14 cellular contexts compared by ENCODE assay signal in the genomic region with DNA sequence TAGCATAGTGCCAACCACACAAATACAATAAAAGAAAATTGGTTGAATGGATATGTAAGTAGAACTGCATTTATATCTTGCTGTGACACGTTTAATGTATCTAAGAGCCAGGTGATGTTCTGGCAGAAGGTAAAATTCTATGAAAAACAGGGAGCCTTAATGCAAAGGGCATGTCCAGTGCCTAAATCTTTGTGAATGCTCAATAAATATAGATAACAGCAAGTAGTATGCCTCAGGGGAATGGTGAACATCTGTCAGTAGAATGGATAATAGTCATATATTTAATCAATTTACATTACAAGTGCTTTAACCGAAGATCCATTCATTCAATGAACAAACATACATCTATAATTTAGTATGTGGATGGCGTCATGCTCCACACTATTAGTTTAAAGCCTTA. TPM values are rescaled to one million over a fixed set of nuclear protein-coding genes. Genes with fewer than 3 reads are reported as not detected.
DNase-seq lines count a peak whose midpoint lies in the region; ATAC-seq and TF ChIP-seq lines count a peak whose summit lies in the region.
"Had no signal": no experiment of that assay in that cellular context is flagged by ENCODE, and none has a peak within 500 bp of the region (broad histone marks: within the 10 kb centered on the region; RNA-seq: fewer than 3 reads in every experiment).

No MANE protein-coding gene starts in this region.

- no peaks in the 10 kb centered on the region for H3K27me3 ChIP-seq in BE2C

- H3K9me3 ChIP-seq in BE2C = no peaks in the 10 kb centered on the region
- H3K9me3 ChIP-seq: A549 had no signal

- DNase-seq in BE2C (no peak), NCI-H1105 (lab: John Stamatoyannopoulos, UW) (peak; percentile 71), NCI-H2081 (lab: John Stamatoyannopoulos, UW) (peak; percentile 91 to 98), NCI-H748 treated with DMSO at 0.1 percent for 48 hours (lab: John Stamatoyannopoulos, UW) (peak; percentile 91), NOMO-1 treated with dmso at 0.1 percent for 144 hours (lab: John Stamatoyannopoulos, UW; ENCODE audit: unreplicated experiment) (no peak)
- DNase-seq: DMS53, KG1, NCI-H2107, SHP77 treated with DMSO at 0.1 percent for 48 hours had no signal

- no peak for ATAC-seq in activated CD4-positive, CD25-positive, alpha-beta regulatory T cell treated with anti-CD3 and anti-CD28 coated beads, Interleukin-2, amount 50 U/mL, for 24 hours
- no peak for ATAC-seq in HG02938 (IDR thresholded peaks at IDR 0.05; ENCODE audit: unreplicated experiment)
- ATAC-seq in HG03457 (IDR thresholded peaks at IDR 0.05; ENCODE audit: unreplicated experiment) = no peak
- ATAC-seq: A549, HepG2 had no signal

- TF ChIP-seq CTCF in BE2C (IDR thresholded peaks at IDR 0.05; ENCODE audit: low read depth, low read length) = no peak

- 0 out of 2 replicates have a peak overlapping the region, but pooled peaks have one; percentile 4 for H3K4me3 ChIP-seq in BE2C (ENCODE audit: low read depth, low read length)
- H3K4me3 ChIP-seq: A549 had no signal

- H3K4me1 ChIP-seq in BE2C = peaks cover 33% of the 10 kb centered on the region
- H3K4me1 ChIP-seq: A549 had no signal

- no peaks in the 10 kb centered on the region for H3K36me3 ChIP-seq in BE2C

RNA-seq across cellular contexts. Expression of a gene that starts 43.7 kb away (rescaled TPM):
- polyA plus RNA-seq in BE2C (2012; ENCODE audit: insufficient read depth, insufficient read length, low read depth) = 1.6 TPM
- polyA plus RNA-seq: HepG2 had no signal

Comparison
In these comparisons a context has a peak if more than half of its experiments do, and no peak if none do; other contexts are left out.
1. DNase-seq: peak in NCI-H1105 (single experiment), NCI-H2081 (2 of 2) and NCI-H748 treated with DMSO at 0.1 percent for 48 hours (single experiment); none in BE2C (single experiment) and NOMO-1 treated with dmso at 0.1 percent for 144 hours (single experiment).